1 cellular context compared by ENCODE assay signal in the genomic region with DNA sequence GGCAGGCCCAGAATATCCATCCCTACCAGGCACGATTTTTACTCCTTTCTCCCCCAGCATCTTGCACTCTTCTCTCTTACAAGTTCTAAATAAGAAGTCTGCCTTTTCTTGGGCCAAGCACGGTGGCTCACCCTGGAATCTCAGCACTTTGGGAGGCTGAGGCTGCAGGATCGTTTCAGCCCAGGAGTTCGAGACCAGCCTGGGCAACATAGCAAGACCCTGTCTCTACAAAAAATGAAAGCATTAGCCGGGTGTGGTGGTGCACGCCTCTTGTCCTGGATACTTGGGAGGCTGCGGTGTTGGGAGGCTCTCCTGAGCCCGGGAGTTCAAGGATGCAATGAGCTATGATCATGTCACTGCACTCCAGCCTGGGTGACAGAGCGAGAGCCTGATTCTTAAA.
TF ChIP-seq lines count a peak whose summit lies in the region.

No MANE protein-coding gene starts in this region.

TF ChIP-seq in GM12878, 131 proteins besides CTCF, POLR2A, EP300 and RAD21 (continued from another document):
- TF ChIP-seq BCLAF1 (IDR thresholded peaks at IDR 0.05) (no peak), MXI1 (IDR thresholded peaks at IDR 0.05; ENCODE audit: low read depth, low read length) (no peak), SKIL (IDR thresholded peaks at IDR 0.05; ENCODE audit: low read depth, poor library complexity, severe bottlenecking) (no peak), PAX8 (IDR thresholded peaks at IDR 0.05) (no peak), RELA (IDR thresholded peaks at IDR 0.05; ENCODE audit: borderline replicate concordance, partially characterized antibody) (no peak), JUND (IDR thresholded peaks at IDR 0.05; ENCODE audit: low read depth, low read length) (no peak), SIX5 (IDR thresholded peaks at IDR 0.05; ENCODE audit: low read depth, low read length, severe bottlenecking) (no peak), ELK1 (IDR thresholded peaks at IDR 0.05; ENCODE audit: low read depth, low read length) (no peak), ATF2 (IDR thresholded peaks at IDR 0.05; ENCODE audit: low read length) (no peak)
- TF ChIP-seq, protein P1, sequence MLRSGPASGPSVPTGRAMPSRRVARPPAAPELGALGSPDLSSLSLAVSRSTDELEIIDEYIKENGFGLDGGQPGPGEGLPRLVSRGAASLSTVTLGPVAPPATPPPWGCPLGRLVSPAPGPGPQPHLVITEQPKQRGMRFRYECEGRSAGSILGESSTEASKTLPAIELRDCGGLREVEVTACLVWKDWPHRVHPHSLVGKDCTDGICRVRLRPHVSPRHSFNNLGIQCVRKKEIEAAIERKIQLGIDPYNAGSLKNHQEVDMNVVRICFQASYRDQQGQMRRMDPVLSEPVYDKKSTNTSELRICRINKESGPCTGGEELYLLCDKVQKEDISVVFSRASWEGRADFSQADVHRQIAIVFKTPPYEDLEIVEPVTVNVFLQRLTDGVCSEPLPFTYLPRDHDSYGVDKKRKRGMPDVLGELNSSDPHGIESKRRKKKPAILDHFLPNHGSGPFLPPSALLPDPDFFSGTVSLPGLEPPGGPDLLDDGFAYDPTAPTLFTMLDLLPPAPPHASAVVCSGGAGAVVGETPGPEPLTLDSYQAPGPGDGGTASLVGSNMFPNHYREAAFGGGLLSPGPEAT (IDR thresholded peaks at IDR 0.05; ENCODE audit: low read depth): no peak
- TF ChIP-seq, protein P2, sequence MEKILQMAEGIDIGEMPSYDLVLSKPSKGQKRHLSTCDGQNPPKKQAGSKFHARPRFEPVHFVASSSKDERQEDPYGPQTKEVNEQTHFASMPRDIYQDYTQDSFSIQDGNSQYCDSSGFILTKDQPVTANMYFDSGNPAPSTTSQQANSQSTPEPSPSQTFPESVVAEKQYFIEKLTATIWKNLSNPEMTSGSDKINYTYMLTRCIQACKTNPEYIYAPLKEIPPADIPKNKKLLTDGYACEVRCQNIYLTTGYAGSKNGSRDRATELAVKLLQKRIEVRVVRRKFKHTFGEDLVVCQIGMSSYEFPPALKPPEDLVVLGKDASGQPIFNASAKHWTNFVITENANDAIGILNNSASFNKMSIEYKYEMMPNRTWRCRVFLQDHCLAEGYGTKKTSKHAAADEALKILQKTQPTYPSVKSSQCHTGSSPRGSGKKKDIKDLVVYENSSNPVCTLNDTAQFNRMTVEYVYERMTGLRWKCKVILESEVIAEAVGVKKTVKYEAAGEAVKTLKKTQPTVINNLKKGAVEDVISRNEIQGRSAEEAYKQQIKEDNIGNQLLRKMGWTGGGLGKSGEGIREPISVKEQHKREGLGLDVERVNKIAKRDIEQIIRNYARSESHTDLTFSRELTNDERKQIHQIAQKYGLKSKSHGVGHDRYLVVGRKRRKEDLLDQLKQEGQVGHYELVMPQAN (conservative IDR thresholded peaks at IDR 0.05): no peak
